Comparison of ENCODE assay signal across 32 cellular contexts in genomic region chr19:34835952-34836351, GRCh38.
DNase-seq lines count a peak whose midpoint lies in the region; ATAC-seq, FAIRE-seq and TF ChIP-seq lines count a peak whose summit lies in the region.
"Had no signal": no experiment of that assay in that cellular context is flagged by ENCODE, and none has a peak within 500 bp of the region (broad histone marks: within the 10 kb centered on the region; RNA-seq: fewer than 3 reads in every experiment).

No MANE protein-coding gene starts in this region.

- no peak overlapping the region for H3K27ac ChIP-seq in A549
- H3K27ac ChIP-seq in PC-3 (ENCODE audit: low read length), result peak overlapping the region; percentile 23; the same call in 1 of the 2 replicates
- peak overlapping the region; percentile 99 for H3K27ac ChIP-seq in VCaP
- H3K27ac ChIP-seq in lower lobe of right lung, result no peak overlapping the region
- H3K27ac ChIP-seq: 22Rv1; BLaER1; BLaER1 treated with 17β-estradiol and CSF1 and Interleukin-3, amounts not matched to agents 10 nM and 100 nM; C4-2B had no signal

- no peak for TF ChIP-seq EP300 in A549 (IDR thresholded peaks at IDR 0.05)

- no peak for FAIRE-seq in A549 (lab: Jason Lieb, UNC)
- FAIRE-seq: A204.1, D721Med had no signal

- WGBS in A549 (ENCODE audit: missing lambda C conversion rate), result 5% methylated on average over 4 of the region's 4 CpGs

- CTCF ChIA-PET in A549 (lab: Yijun Ruan, JAX) (no interaction called here), PC-3 (lab: Charles Lee) (no interaction called here)

- POLR2A ChIA-PET in A549 (lab: Yijun Ruan, JAX), result no interaction called here
- POLR2A ChIA-PET in PC-3 (lab: Charles Lee; ENCODE audit: unreplicated experiment), result no interaction called here

- no peaks in the 10 kb centered on the region for H3K4me1 ChIP-seq in A549
- H3K4me1 ChIP-seq in PC-3 (ENCODE audit: insufficient read depth, low read length), result peaks cover 4% of the 10 kb centered on the region; the same call in 1 of the 2 replicates
- peaks cover 12% of the 10 kb centered on the region for H3K4me1 ChIP-seq in lower lobe of right lung

- no peaks in the 10 kb centered on the region for H3F3A ChIP-seq in PC-3 (ENCODE audit: low read length, unreplicated experiment)

- no peaks in the 10 kb centered on the region for H3K9me2 ChIP-seq in PC-3 (replicated peaks; ENCODE audit: low read length)

- H3K4me3 ChIP-seq in A549 (no peak overlapping the region), PC-3 (ENCODE audit: low read length) (no peak overlapping the region), lower lobe of right lung (no peak overlapping the region)
- H3K4me3 ChIP-seq: BLaER1; BLaER1 treated with 17β-estradiol and CSF1 and Interleukin-3, amounts not matched to agents 10 nM and 100 nM had no signal

- BruUV-seq in PC-3 (replicated peaks; lab: Mats Ljungman, UMichigan), result no TSS peak

- DNase-seq in A549 (ENCODE audit: low read depth in 1 of 2, low spot score in 1 of 2) (no peak), PC-3 (no peak), lower lobe of right lung (no peak), Kasumi-1 (lab: John Stamatoyannopoulos, UW) (no peak)
- DNase-seq: 8988T; ACHN; AML-193; BE2C; C1 segment of cervical spinal cord; Caco-2; Calu3; CD4-positive, alpha-beta memory T cell; CD4-positive, alpha-beta T cell; CD4-positive, CD25-positive, alpha-beta regulatory T cell; CD8-positive, alpha-beta memory T cell; CD8-positive, alpha-beta T cell; COR-L47; DMS 273 treated with DMSO at 0.1 percent for 48 hours; DMS153; DMS53; DMS79; DMS79 treated with DMSO at 0.1 percent for 48 hours; DND-41; EL had no signal

- no peak for TF ChIP-seq CTCF in A549 (IDR thresholded peaks at IDR 0.05)
- no peak for TF ChIP-seq CTCF in PC-3 (conservative IDR thresholded peaks at IDR 0.05; ENCODE audit: low read depth, low read length)
- TF ChIP-seq CTCF in VCaP (conservative IDR thresholded peaks at IDR 0.05), result no peak
- no peak for TF ChIP-seq CTCF in lower lobe of right lung (IDR thresholded peaks at IDR 0.05)

- H3K4me2 ChIP-seq in A549 (no peak overlapping the region), PC-3 (ENCODE audit: low read length) (no peak overlapping the region)
- H3K4me2 ChIP-seq: BLaER1; BLaER1 treated with 17β-estradiol and CSF1 and Interleukin-3, amounts not matched to agents 10 nM and 100 nM had no signal

- intact Hi-C loops in PC-3 (cut with micrococcal nuclease) (no loop called here), lower lobe of right lung (cut with DNase I) (no loop called here)

- TF ChIP-seq RAD21 in A549 (conservative IDR thresholded peaks at IDR 0.05 in 1 of 2, IDR thresholded peaks at IDR 0.05 in 1 of 2), result no peak

- no peak overlapping the region for H2AFZ ChIP-seq in PC-3 (ENCODE audit: low read length)

- H3K27me3 ChIP-seq in PC-3 (ENCODE audit: low read length), result no peaks in the 10 kb centered on the region; the same call in 1 of the 2 replicates
- H3K27me3 ChIP-seq in lower lobe of right lung (ENCODE audit: low read depth), result no peaks in the 10 kb centered on the region
- H3K27me3 ChIP-seq: BE2C; BLaER1; BLaER1 treated with 17β-estradiol and CSF1 and Interleukin-3, amounts not matched to agents 10 nM and 100 nM had no signal

- no peaks in the 10 kb centered on the region for H3K36me3 ChIP-seq in PC-3 (ENCODE audit: low read depth, low read length)
- H3K36me3 ChIP-seq in lower lobe of right lung, result no peaks in the 10 kb centered on the region
- H3K36me3 ChIP-seq: BE2C; BLaER1; BLaER1 treated with 17β-estradiol and CSF1 and Interleukin-3, amounts not matched to agents 10 nM and 100 nM had no signal

- no peak for TF ChIP-seq POLR2A in A549 (IDR thresholded peaks at IDR 0.05; ENCODE audit: low read length)

- no peaks in the 10 kb centered on the region for H4K20me1 ChIP-seq in PC-3 (ENCODE audit: low read length)
- H4K20me1 ChIP-seq: BLaER1; BLaER1 treated with 17β-estradiol and CSF1 and Interleukin-3, amounts not matched to agents 10 nM and 100 nM had no signal

- no peak for ATAC-seq in A549
- ATAC-seq in PC-3, result no peak
- no peak for ATAC-seq in lower lobe of right lung
- no peak for ATAC-seq in HG02571 (IDR thresholded peaks at IDR 0.05; ENCODE audit: unreplicated experiment)
- ATAC-seq: CD8-positive, alpha-beta T cell had no signal

- H3K9ac ChIP-seq in PC-3 (ENCODE audit: low read length), result no peak overlapping the region
- H3K9ac ChIP-seq: BLaER1; BLaER1 treated with 17β-estradiol and CSF1 and Interleukin-3, amounts not matched to agents 10 nM and 100 nM had no signal

- no peaks in the 10 kb centered on the region for H3K79me2 ChIP-seq in PC-3 (ENCODE audit: low read length)

- H3K9me3 ChIP-seq in A549 (no peaks in the 10 kb centered on the region; the same call in 2 of the 3 replicates), PC-3 (ENCODE audit: low read length) (no peaks in the 10 kb centered on the region), lower lobe of right lung (no peaks in the 10 kb centered on the region)
- H3K9me3 ChIP-seq: BE2C, BLaER1, Caco-2 had no signal

TF ChIP-seq in A549, 52 proteins besides CTCF, POLR2A, EP300 and RAD21:
- TF ChIP-seq RNF2 (IDR thresholded peaks at IDR 0.05; ENCODE audit: borderline replicate concordance, low read depth) (peak; percentile 92), CBX8 (IDR thresholded peaks at IDR 0.05) (peak; percentile 91)
- TF ChIP-seq, protein P1, sequence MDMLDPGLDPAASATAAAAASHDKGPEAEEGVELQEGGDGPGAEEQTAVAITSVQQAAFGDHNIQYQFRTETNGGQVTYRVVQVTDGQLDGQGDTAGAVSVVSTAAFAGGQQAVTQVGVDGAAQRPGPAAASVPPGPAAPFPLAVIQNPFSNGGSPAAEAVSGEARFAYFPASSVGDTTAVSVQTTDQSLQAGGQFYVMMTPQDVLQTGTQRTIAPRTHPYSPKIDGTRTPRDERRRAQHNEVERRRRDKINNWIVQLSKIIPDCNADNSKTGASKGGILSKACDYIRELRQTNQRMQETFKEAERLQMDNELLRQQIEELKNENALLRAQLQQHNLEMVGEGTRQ (IDR thresholded peaks at IDR 0.05), result no peak
TF ChIP-seq in A549: peak in this region for 2.

Comparison
In these comparisons a context has a peak if more than half of its experiments do, and no peak if none do; other contexts are left out.
1. H3K27ac ChIP-seq: peak in PC-3 (single experiment) and VCaP (single experiment); none in A549 (0 of 2) and lower lobe of right lung (single experiment).